In the genomic region with DNA sequence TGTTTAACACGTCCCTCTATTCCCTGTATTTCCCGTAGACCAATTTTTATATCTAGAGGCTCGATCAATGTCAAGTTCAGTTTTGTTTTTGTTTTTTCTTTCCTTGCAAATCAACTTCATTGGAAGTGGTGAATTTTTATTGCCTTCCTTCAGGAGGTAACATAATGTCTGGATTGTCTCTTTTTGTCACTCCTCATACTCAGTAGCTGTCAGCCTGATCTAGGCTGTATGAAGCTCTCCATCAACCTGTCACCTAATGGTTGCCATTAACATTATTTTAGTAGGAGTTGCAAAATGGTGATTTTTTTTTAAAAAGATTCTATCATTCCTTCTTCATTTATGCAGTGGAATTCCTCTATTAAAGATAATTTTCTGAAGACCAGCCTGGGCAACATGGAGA, we compare ENCODE assay signal across 34 cellular contexts.
"Had no signal": no experiment of that assay in that cellular context is flagged by ENCODE, and none has a peak within 500 bp of the region (broad histone marks: within the 10 kb centered on the region; RNA-seq: fewer than 3 reads in every experiment).

No MANE protein-coding gene starts in this region.

- H3K9me3 ChIP-seq: MG63 had no signal

- DNase-seq: Karpas-422, Kasumi-1, MG63, MM.1S, MV-4-11, NCI-H1048, NCI-H1092, NCI-H1092 treated with DMSO at 0.1 percent for 48 hours, NCI-H1105, NCI-H1105 treated with DMSO at 0.1 percent for 48 hours, NCI-H1417, NCI-H1417 treated with DMSO at 0.1 percent for 48 hours, NCI-H1436, NCI-H1436 treated with DMSO at 0.1 percent for 48 hours, NCI-H146, NCI-H1694, NCI-H1694 treated with DMSO at 0.1 percent for 48 hours, NCI-H187, NCI-H187 treated with DMSO at 0.1 percent for 48 hours, NCI-H1930, NCI-H2029, NCI-H2029 treated with DMSO at 0.1 percent for 48 hours, NCI-H2081, NCI-H2081 treated with DMSO at 0.1 percent for 48 hours, NCI-H2107, NCI-H2171, NCI-H2171 treated with DMSO at 0.1 percent for 48 hours, NCI-H2227 treated with DMSO at 0.1 percent for 48 hours, NCI-H226, NCI-H345, NCI-H446, NCI-H446 treated with DMSO at 0.1 percent for 48 hours, NCI-H510A, NCI-H510A treated with DMSO at 0.1 percent for 48 hours had no signal

- H3K36me3 ChIP-seq: MG63 had no signal

- H3K4me3 ChIP-seq: MG63 had no signal

- H3K27me3 ChIP-seq: MG63 had no signal
